In the genomic region with DNA sequence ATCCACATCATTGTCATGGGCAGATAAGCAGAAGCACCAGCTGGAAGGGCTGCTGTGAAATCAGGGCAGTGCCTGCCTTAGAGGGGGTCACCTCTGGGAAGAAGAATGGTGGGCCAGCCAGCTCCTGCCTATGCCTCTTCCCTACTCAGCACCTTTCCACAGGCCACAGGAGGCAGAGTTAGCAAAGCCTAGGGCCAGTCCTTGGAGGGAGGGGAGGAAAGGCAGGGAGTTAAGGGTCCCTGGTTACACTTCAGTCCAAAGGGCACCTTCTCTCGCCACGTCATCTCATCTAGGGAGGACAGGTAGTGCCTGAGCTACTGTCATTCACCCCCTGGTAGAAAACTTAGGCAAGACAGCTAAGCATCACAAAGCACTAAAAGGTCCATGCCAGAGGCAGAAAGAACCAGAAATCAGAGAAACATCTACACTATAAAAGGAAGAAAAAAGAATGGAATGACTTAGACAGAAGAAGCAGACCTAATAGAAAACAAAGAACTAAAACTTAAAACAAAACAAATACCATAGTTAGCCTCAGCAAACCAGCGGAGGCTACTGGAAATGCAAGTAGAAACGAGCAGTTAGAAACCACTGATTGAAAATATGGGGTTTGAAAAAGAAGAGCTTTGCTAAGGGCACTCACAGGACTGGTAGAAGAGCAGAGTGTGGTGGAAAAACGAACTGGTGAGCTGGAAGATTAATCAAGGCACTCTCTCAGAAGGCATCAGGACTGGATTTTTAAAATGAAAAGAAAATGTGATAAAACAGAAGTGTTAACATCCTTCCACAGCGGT, we compare ENCODE assay signal across 1 cellular context.
TF ChIP-seq lines count a peak whose summit lies in the region.

No MANE protein-coding gene starts in this region.

TF ChIP-seq in GM23338, 12 proteins besides CTCF, POLR2A, EP300 and RAD21 (continued from another document):
- TF ChIP-seq, protein P1, sequence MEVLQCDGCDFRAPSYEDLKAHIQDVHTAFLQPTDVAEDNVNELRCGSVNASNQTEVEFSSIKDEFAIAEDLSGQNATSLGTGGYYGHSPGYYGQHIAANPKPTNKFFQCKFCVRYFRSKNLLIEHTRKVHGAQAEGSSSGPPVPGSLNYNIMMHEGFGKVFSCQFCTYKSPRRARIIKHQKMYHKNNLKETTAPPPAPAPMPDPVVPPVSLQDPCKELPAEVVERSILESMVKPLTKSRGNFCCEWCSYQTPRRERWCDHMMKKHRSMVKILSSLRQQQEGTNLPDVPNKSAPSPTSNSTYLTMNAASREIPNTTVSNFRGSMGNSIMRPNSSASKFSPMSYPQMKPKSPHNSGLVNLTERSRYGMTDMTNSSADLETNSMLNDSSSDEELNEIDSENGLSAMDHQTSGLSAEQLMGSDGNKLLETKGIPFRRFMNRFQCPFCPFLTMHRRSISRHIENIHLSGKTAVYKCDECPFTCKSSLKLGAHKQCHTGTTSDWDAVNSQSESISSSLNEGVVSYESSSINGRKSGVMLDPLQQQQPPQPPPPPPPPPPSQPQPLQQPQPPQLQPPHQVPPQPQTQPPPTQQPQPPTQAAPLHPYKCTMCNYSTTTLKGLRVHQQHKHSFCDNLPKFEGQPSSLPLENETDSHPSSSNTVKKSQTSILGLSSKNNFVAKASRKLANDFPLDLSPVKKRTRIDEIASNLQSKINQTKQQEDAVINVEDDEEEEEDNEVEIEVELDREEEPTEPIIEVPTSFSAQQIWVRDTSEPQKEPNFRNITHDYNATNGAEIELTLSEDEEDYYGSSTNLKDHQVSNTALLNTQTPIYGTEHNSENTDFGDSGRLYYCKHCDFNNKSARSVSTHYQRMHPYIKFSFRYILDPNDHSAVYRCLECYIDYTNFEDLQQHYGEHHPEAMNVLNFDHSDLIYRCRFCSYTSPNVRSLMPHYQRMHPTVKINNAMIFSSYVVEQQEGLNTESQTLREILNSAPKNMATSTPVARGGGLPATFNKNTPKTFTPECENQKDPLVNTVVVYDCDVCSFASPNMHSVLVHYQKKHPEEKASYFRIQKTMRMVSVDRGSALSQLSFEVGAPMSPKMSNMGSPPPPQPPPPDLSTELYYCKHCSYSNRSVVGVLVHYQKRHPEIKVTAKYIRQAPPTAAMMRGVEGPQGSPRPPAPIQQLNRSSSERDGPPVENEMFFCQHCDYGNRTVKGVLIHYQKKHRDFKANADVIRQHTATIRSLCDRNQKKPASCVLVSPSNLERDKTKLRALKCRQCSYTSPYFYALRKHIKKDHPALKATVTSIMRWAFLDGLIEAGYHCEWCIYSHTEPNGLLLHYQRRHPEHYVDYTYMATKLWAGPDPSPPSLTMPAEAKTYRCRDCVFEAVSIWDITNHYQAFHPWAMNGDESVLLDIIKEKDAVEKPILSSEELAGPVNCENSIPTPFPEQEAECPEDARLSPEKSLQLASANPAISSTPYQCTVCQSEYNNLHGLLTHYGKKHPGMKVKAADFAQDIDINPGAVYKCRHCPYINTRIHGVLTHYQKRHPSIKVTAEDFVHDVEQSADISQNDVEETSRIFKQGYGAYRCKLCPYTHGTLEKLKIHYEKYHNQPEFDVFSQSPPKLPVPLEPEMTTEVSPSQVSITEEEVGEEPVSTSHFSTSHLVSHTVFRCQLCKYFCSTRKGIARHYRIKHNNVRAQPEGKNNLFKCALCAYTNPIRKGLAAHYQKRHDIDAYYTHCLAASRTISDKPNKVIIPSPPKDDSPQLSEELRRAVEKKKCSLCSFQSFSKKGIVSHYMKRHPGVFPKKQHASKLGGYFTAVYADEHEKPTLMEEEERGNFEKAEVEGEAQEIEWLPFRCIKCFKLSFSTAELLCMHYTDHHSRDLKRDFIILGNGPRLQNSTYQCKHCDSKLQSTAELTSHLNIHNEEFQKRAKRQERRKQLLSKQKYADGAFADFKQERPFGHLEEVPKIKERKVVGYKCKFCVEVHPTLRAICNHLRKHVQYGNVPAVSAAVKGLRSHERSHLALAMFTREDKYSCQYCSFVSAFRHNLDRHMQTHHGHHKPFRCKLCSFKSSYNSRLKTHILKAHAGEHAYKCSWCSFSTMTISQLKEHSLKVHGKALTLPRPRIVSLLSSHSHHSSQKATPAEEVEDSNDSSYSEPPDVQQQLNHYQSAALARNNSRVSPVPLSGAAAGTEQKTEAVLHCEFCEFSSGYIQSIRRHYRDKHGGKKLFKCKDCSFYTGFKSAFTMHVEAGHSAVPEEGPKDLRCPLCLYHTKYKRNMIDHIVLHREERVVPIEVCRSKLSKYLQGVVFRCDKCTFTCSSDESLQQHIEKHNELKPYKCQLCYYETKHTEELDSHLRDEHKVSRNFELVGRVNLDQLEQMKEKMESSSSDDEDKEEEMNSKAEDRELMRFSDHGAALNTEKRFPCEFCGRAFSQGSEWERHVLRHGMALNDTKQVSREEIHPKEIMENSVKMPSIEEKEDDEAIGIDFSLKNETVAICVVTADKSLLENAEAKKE (CRISPR knock-in tag; IDR thresholded peaks at IDR 0.05) = no peak
- TF ChIP-seq, protein P2, sequence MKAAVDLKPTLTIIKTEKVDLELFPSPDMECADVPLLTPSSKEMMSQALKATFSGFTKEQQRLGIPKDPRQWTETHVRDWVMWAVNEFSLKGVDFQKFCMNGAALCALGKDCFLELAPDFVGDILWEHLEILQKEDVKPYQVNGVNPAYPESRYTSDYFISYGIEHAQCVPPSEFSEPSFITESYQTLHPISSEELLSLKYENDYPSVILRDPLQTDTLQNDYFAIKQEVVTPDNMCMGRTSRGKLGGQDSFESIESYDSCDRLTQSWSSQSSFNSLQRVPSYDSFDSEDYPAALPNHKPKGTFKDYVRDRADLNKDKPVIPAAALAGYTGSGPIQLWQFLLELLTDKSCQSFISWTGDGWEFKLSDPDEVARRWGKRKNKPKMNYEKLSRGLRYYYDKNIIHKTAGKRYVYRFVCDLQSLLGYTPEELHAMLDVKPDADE (IDR thresholded peaks at IDR 0.05) = no peak
- TF ChIP-seq POLR2AphosphoS5 (IDR thresholded peaks at IDR 0.05; ENCODE audit: low read depth) (no peak), EZH2phosphoT487 (IDR thresholded peaks at IDR 0.05; ENCODE audit: unreplicated experiment) (no peak), JUNB (IDR thresholded peaks at IDR 0.05; ENCODE audit: unreplicated experiment) (no peak), STAT1 (IDR thresholded peaks at IDR 0.05; ENCODE audit: unreplicated experiment) (no peak), CREB1 (CRISPR knock-in tag; IDR thresholded peaks at IDR 0.05; ENCODE audit: low read depth) (no peak), EZH2 (IDR thresholded peaks at IDR 0.05; ENCODE audit: low read depth, unreplicated experiment) (no peak), ZNF114 (CRISPR knock-in tag; IDR thresholded peaks at IDR 0.05) (no peak), NANOG (IDR thresholded peaks at IDR 0.05; ENCODE audit: borderline replicate concordance) (no peak)
